ENCODE assay signal across 6 cellular contexts in the genomic region with DNA sequence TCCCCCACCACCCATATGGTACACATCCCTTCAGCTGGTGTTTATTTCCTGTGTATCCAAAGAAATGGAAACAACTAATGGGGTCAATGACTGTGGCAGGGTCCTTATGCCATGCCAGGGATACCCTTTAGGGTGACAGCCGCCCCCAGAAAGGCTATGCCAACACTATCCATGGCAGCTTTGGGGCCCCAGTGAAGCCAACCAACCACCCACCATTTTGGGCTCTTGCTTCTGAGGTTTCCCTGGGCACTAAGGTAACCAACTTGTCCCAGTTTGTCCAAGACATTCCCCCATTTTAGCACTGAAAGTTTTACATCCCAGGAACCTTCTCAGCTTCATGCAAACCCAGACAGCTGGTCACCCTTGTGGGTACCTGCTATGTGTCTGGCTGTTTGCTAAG.
"Had no signal": no experiment of that assay in that cellular context is flagged by ENCODE, and none has a peak within 500 bp of the region (broad histone marks: within the 10 kb centered on the region; RNA-seq: fewer than 3 reads in every experiment).

No MANE protein-coding gene starts in this region.

- FAIRE-seq: HepG2, HTR-8/SVneo, K562 had no signal

- DNase-seq: IMR-90, KBM-7 had no signal

- H3K27ac ChIP-seq: HL-60 had no signal
